7 cellular contexts compared by ENCODE assay signal in genomic region chr7:54664235-54665228, GRCh38.
DNase-seq lines count a peak whose midpoint lies in the region; ATAC-seq and TF ChIP-seq lines count a peak whose summit lies in the region.

No MANE protein-coding gene starts in this region.

- no peak overlapping the region for H2AK5ac ChIP-seq in neuronal stem cell (ENCODE audit: low read depth, low read length)

- H4K8ac ChIP-seq in neuronal stem cell (ENCODE audit: low read depth, low read length): peak overlapping the region; percentile 7

- DNase-seq in GM10248 (ENCODE audit: extremely low spot score) (peak; percentile 54), LHCN-M2 (ENCODE audit: low read depth) (peak; percentile 44), UCSD-AML1 (lab: John Stamatoyannopoulos, UW; ENCODE audit: unreplicated experiment) (peak; percentile 9), foreskin keratinocyte (peak; percentile 7 to 44), neuronal stem cell (ENCODE audit: low spot score) (peak; percentile 64)

- H3K14ac ChIP-seq in neuronal stem cell (ENCODE audit: low read length): peak overlapping the region; percentile 89

- ATAC-seq in GM21515 (IDR thresholded peaks at IDR 0.05; ENCODE audit: unreplicated experiment): peak; percentile 82
- ATAC-seq in foreskin keratinocyte: peak; percentile 89
- ATAC-seq in activated CD4-positive, CD25-positive, alpha-beta regulatory T cell treated with anti-CD3 and anti-CD28 coated beads, Interleukin-2, amount 50 U/mL, for 24 hours: no peak

- peak overlapping the region; percentile 87 for H2BK120ac ChIP-seq in neuronal stem cell (ENCODE audit: low read depth, low read length)

- peak; percentile 64 for TF ChIP-seq CTCF in GM10248 (IDR thresholded peaks at IDR 0.05; ENCODE audit: control extremely low read depth, extremely low read depth, low read depth, missing control alignments)
- peak; percentile 69 for TF ChIP-seq CTCF in foreskin keratinocyte (conservative IDR thresholded peaks at IDR 0.05)

- H3K27me3 ChIP-seq in foreskin keratinocyte (peaks cover 38% of the 10 kb centered on the region), neuronal stem cell (ENCODE audit: control insufficient read depth in 3 of 3, insufficient read depth in 3 of 3, low read depth in 1 of 3, low read length in 3 of 3) (peaks cover 0 to 29% (median 8%) of the 10 kb centered on the region in 3 experiments)

- H2BK12ac ChIP-seq in neuronal stem cell (ENCODE audit: low read length): peak overlapping the region; percentile 66

- peak overlapping the region; percentile 89 for H3K23ac ChIP-seq in neuronal stem cell (ENCODE audit: low read depth, low read length, poor library complexity)

- POLR2A ChIA-PET in GM10248 (lab: Yijun Ruan, JAX): no interaction called here

- H3K36me3 ChIP-seq in neuronal stem cell (replicated peaks in 1 of 2; ENCODE audit: control insufficient read depth in 2 of 2, insufficient read depth in 2 of 2, low read length in 2 of 2): no peaks in the 10 kb centered on the region

- H2BK15ac ChIP-seq in neuronal stem cell (ENCODE audit: low read length): peak overlapping the region; percentile 85

- no peak overlapping the region for H4K91ac ChIP-seq in neuronal stem cell (ENCODE audit: low read depth, low read length, poor library complexity)

- H2BK5ac ChIP-seq in neuronal stem cell (ENCODE audit: low read length): peak overlapping the region; percentile 60

- CTCF ChIA-PET in GM10248 (lab: Yijun Ruan, JAX): no interaction called here

- peak overlapping the region; percentile 96 for H2AFZ ChIP-seq in neuronal stem cell (ENCODE audit: low read length)

- peak overlapping the region; percentile 49 to 77 for H3K4me3 ChIP-seq in neuronal stem cell (ENCODE audit: low read length in 2 of 2)

- H3K4me2 ChIP-seq in neuronal stem cell (ENCODE audit: insufficient read depth, low read length, poor library complexity, severe bottlenecking): peak overlapping the region; percentile 91

- H3K27ac ChIP-seq in foreskin keratinocyte (no peak overlapping the region), neuronal stem cell (replicated peaks; ENCODE audit: low read length) (no peak overlapping the region)

- H3K9me3 ChIP-seq in neuronal stem cell (replicated peaks in 1 of 2; ENCODE audit: control insufficient read depth in 2 of 2, insufficient read depth in 1 of 2, low read depth in 1 of 2, low read length in 2 of 2): no peaks in the 10 kb centered on the region

- peak overlapping the region; percentile 96 for H3K18ac ChIP-seq in neuronal stem cell (ENCODE audit: low read length)

- H3K4ac ChIP-seq in neuronal stem cell (ENCODE audit: low read length): no peak overlapping the region

- no CpG with 5 or more reads among the region's 62 CpGs for WGBS in neuronal stem cell (ENCODE audit: extremely low coverage in 2 of 2, insufficient read length in 2 of 2, insufficient replicate concordance in 1 of 2), 2 donors

- peak overlapping the region; percentile 95 for H3K9ac ChIP-seq in neuronal stem cell (ENCODE audit: low read depth, low read length, poor library complexity)

- H3K4me1 ChIP-seq in foreskin keratinocyte (no peaks in the 10 kb centered on the region), neuronal stem cell (ENCODE audit: control insufficient read depth in 2 of 2, insufficient read depth in 1 of 2, low read depth in 1 of 2, low read length in 2 of 2) (peaks cover 2 to 3% of the 10 kb centered on the region in 2 donors)

- H3K79me1 ChIP-seq in neuronal stem cell (ENCODE audit: low read depth, low read length): no peaks in the 10 kb centered on the region

Comparison
In these comparisons a context has a peak if more than half of its experiments do, and no peak if none do; other contexts are left out.
1. DNase-seq: peak in every context shown above with its lines; median percentile 64 in neuronal stem cell; 54 in GM10248; 44 in LHCN-M2; 26 in foreskin keratinocyte; 9 in UCSD-AML1.
2. ATAC-seq: peak in GM21515 (single experiment) and foreskin keratinocyte (single experiment); none in activated CD4-positive, CD25-positive, alpha-beta regulatory T cell treated with anti-CD3 and anti-CD28 coated beads, Interleukin-2, amount 50 U/mL, for 24 hours (0 of 2).